16 cellular contexts compared by ENCODE assay signal in genomic region chr1:9505142-9505541, GRCh38.
"Had no signal": no experiment of that assay in that cellular context is flagged by ENCODE, and none has a peak within 500 bp of the region (broad histone marks: within the 10 kb centered on the region; RNA-seq: fewer than 3 reads in every experiment).

No MANE protein-coding gene starts in this region.

- H3K27ac ChIP-seq: ascending aorta, coronary artery, lower lobe of right lung, upper lobe of right lung had no signal

- H3K9me3 ChIP-seq: ascending aorta, lower lobe of right lung, upper lobe of right lung had no signal

- DNase-seq: activated CD4-positive, alpha-beta T cell treated with anti-CD3 and anti-CD28 coated beads, Interleukin-2, amount 50 U/mL, for 1 hour; activated CD4-positive, CD25-positive, alpha-beta regulatory T cell treated with anti-CD3 and anti-CD28 coated beads, Interleukin-2, amount 50 U/mL, for 72 hours; activated CD8-positive, alpha-beta memory T cell treated with anti-CD3 and anti-CD28 coated beads, Interleukin-2, amount 50 U/mL, for 48 hours; activated gamma-delta T cell; erythroblast; foreskin melanocyte; hypothalamus; islet precursor cell; left colon; lower lobe of right lung; nucleus accumbens; stimulated activated naive B cell treated with anti-CD40 and anti-IgM and Interleukin-4, amounts not matched to agents 10 μg/mL and 1 μg/mL and 100 μg/mL, for 72 hours; T1000; upper lobe of right lung had no signal

- H3K4me3 ChIP-seq: ascending aorta, coronary artery, lower lobe of right lung, upper lobe of right lung had no signal

- H3K4me1 ChIP-seq: lower lobe of right lung, upper lobe of right lung had no signal

- H3K36me3 ChIP-seq: ascending aorta, lower lobe of right lung, upper lobe of right lung had no signal
